1 cellular context compared by ENCODE assay signal in the genomic region with DNA sequence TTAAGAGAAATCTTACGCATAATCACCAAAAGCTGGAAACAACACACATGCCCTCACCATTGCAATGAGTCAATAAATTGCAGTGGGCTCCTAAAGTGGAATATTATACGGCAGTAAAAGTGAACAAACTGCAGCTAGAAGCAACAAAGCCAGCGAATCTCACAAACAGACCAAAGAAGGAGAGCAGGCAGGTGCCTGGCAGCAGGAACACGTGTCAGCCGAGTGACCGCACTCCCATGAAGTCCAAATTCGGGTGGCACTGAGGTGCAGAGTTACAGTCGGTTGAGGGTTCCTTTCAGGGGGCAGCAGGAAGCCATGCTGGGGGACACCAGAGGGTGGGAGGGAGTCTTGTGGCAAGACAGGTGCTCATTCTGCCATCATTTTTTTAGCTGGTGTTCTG.
TF ChIP-seq lines count a peak whose summit lies in the region.

No MANE protein-coding gene starts in this region.

TF ChIP-seq in HepG2, 621 proteins besides CTCF, POLR2A, EP300 and RAD21:
- TF ChIP-seq, protein P1, sequence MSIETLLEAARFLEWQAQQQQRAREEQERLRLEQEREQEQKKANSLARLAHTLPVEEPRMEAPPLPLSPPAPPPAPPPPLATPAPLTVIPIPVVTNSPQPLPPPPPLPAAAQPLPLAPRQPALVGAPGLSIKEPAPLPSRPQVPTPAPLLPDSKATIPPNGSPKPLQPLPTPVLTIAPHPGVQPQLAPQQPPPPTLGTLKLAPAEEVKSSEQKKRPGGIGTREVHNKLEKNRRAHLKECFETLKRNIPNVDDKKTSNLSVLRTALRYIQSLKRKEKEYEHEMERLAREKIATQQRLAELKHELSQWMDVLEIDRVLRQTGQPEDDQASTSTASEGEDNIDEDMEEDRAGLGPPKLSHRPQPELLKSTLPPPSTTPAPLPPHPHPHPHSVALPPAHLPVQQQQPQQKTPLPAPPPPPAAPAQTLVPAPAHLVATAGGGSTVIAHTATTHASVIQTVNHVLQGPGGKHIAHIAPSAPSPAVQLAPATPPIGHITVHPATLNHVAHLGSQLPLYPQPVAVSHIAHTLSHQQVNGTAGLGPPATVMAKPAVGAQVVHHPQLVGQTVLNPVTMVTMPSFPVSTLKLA (IDR thresholded peaks at IDR 0.05): peak; percentile 55
- TF ChIP-seq, protein P2, sequence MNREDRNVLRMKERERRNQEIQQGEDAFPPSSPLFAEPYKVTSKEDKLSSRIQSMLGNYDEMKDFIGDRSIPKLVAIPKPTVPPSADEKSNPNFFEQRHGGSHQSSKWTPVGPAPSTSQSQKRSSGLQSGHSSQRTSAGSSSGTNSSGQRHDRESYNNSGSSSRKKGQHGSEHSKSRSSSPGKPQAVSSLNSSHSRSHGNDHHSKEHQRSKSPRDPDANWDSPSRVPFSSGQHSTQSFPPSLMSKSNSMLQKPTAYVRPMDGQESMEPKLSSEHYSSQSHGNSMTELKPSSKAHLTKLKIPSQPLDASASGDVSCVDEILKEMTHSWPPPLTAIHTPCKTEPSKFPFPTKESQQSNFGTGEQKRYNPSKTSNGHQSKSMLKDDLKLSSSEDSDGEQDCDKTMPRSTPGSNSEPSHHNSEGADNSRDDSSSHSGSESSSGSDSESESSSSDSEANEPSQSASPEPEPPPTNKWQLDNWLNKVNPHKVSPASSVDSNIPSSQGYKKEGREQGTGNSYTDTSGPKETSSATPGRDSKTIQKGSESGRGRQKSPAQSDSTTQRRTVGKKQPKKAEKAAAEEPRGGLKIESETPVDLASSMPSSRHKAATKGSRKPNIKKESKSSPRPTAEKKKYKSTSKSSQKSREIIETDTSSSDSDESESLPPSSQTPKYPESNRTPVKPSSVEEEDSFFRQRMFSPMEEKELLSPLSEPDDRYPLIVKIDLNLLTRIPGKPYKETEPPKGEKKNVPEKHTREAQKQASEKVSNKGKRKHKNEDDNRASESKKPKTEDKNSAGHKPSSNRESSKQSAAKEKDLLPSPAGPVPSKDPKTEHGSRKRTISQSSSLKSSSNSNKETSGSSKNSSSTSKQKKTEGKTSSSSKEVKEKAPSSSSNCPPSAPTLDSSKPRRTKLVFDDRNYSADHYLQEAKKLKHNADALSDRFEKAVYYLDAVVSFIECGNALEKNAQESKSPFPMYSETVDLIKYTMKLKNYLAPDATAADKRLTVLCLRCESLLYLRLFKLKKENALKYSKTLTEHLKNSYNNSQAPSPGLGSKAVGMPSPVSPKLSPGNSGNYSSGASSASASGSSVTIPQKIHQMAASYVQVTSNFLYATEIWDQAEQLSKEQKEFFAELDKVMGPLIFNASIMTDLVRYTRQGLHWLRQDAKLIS (CRISPR knock-in tag; IDR thresholded peaks at IDR 0.05): no peak
